Comparison of ENCODE assay signal across 16 cellular contexts in the genomic region with DNA sequence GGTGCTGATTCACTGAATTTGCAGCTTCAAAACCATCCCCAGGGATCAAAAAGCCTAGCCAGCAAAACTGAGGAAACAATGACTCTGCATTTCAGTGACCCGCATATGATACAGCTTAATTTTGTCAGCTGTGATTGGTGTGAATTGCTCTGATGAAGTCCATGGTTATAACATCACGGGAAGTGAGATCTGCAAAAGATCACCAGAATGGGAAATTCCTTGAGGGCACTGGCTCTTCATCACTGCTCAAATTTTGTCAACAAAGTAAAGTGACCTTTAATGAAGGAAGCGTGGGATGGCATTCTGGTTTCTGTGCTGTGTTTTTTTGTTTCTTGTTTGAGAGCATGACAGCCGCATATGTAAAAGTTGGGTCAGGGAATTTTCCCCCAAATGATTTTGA.
DNase-seq lines count a peak whose midpoint lies in the region; ATAC-seq and TF ChIP-seq lines count a peak whose summit lies in the region.
"Had no signal": no experiment of that assay in that cellular context is flagged by ENCODE, and none has a peak within 500 bp of the region (broad histone marks: within the 10 kb centered on the region; RNA-seq: fewer than 3 reads in every experiment).

No MANE protein-coding gene starts in this region.

- H3K4me2 ChIP-seq in mesendoderm (ENCODE audit: low read length), result no peak overlapping the region

- no peak for DNase-seq in activated T-cell treated with anti-CD3 and anti-CD28 coated beads, Interleukin-2, amount 50 U/mL, for 4 hours
- DNase-seq in activated T-cell treated with anti-CD3 and anti-CD28 coated beads, Interleukin-2, amount 50 U/mL, for 48 hours, result no peak
- DNase-seq in Daoy (ENCODE audit: low read depth) (peak; percentile 13), mesendoderm (peak; percentile 10), testis (no peak)
- peak; percentile 64 for DNase-seq in T-helper 2 cell treated with Interferon-gamma antibody and Interleukin-4, amounts not matched to agents 5 μg/mL and 100 μg/mL, for 36 hours (ENCODE audit: low spot score)
- DNase-seq: COR-L47, DMS153, HFFc6, NCI-H1092, NCI-H146, NCI-H2081, NCI-H510A had no signal

- no peak overlapping the region for H2BK15ac ChIP-seq in mesendoderm (replicated peaks; ENCODE audit: low read depth)

- no peak overlapping the region for H4K8ac ChIP-seq in mesendoderm (ENCODE audit: low read depth, low read length)

- no peak overlapping the region for H3K4ac ChIP-seq in mesendoderm (ENCODE audit: low read depth, low read length)

- intact Hi-C loops in testis (cut with DNase I; ENCODE audit: low total_unique reads), result no loop called here

- H3K9ac ChIP-seq in mesendoderm (ENCODE audit: low read length), result no peak overlapping the region

- peaks cover 3% of the 10 kb centered on the region for H3K27me3 Mint-ChIP-seq in activated T-cell treated with anti-CD3 and anti-CD28 coated beads, Interleukin-2, amount 50 U/mL, for 4 hours (ENCODE audit: low read depth)
- H3K27me3 Mint-ChIP-seq in T-helper 2 cell treated with Interferon-gamma antibody and Interleukin-4, amounts not matched to agents 5 μg/mL and 100 μg/mL, for 36 hours (ENCODE audit: low read depth), result no peaks in the 10 kb centered on the region

- no peak overlapping the region for H2AK5ac ChIP-seq in mesendoderm (ENCODE audit: low read length)

- peak; percentile 70 to 81 for ATAC-seq in activated T-cell treated with anti-CD3 and anti-CD28 coated beads, Interleukin-2, amount 50 U/mL, for 4 hours
- no peak for ATAC-seq in HG03520 (IDR thresholded peaks at IDR 0.05; ENCODE audit: unreplicated experiment)
- ATAC-seq: Panc1, Right ventricle myocardium inferior had no signal

- H3K4me1 Mint-ChIP-seq in activated T-cell treated with anti-CD3 and anti-CD28 coated beads, Interleukin-2, amount 50 U/mL, for 4 hours (ENCODE audit: low read depth), result peaks cover 4% of the 10 kb centered on the region
- H3K4me1 Mint-ChIP-seq in T-helper 2 cell treated with Interferon-gamma antibody and Interleukin-4, amounts not matched to agents 5 μg/mL and 100 μg/mL, for 36 hours (ENCODE audit: low read depth), result peaks cover 4% of the 10 kb centered on the region

- H4K5ac ChIP-seq in mesendoderm (ENCODE audit: low read length), result no peak overlapping the region

- H3K4me3 ChIP-seq in mesendoderm (ENCODE audit: low read length) (no peak overlapping the region), testis (no peak overlapping the region)

- no peak for TF ChIP-seq POLR2A in testis (IDR thresholded peaks at IDR 0.05)

- H3K79me1 ChIP-seq in mesendoderm (ENCODE audit: low read length), result no peaks in the 10 kb centered on the region

- no CpG with 5 or more reads among the region's 4 CpGs for WGBS in mesendoderm (ENCODE audit: extremely low coverage, insufficient coverage, low lambda C conversion rate)
- 73 to 78% methylated on average over 4 of the region's 4 CpGs for WGBS in testis, 2 donors

- no peak overlapping the region for H3K4me3 Mint-ChIP-seq in activated T-cell treated with anti-CD3 and anti-CD28 coated beads, Interleukin-2, amount 50 U/mL, for 4 hours
- H3K4me3 Mint-ChIP-seq in T-helper 2 cell treated with Interferon-gamma antibody and Interleukin-4, amounts not matched to agents 5 μg/mL and 100 μg/mL, for 36 hours, result no peak overlapping the region
- H3K4me3 Mint-ChIP-seq: HFFc6 had no signal

- no peak overlapping the region for H3K23ac ChIP-seq in mesendoderm (ENCODE audit: low read length)

- no peak overlapping the region for H2BK5ac ChIP-seq in mesendoderm (ENCODE audit: low read length)

- H3K9me3 Mint-ChIP-seq in activated T-cell treated with anti-CD3 and anti-CD28 coated beads, Interleukin-2, amount 50 U/mL, for 4 hours, result no peaks in the 10 kb centered on the region
- H3K9me3 Mint-ChIP-seq in T-helper 2 cell treated with Interferon-gamma antibody and Interleukin-4, amounts not matched to agents 5 μg/mL and 100 μg/mL, for 36 hours, result peaks cover 18% of the 10 kb centered on the region

- no peak overlapping the region for H3K18ac ChIP-seq in mesendoderm (ENCODE audit: low read length)

- TF ChIP-seq CTCF in testis (IDR thresholded peaks at IDR 0.05), result no peak

- H3K36me3 ChIP-seq in mesendoderm (ENCODE audit: control insufficient read depth, insufficient read depth, low read length), result no peaks in the 10 kb centered on the region
- H3K36me3 ChIP-seq in testis (ENCODE audit: low read depth, missing control alignments), result no peaks in the 10 kb centered on the region

- H3K79me2 ChIP-seq in mesendoderm (ENCODE audit: control insufficient read depth, insufficient read depth, low read length), result no peaks in the 10 kb centered on the region

- H2BK120ac ChIP-seq in mesendoderm (ENCODE audit: low read depth, low read length), result no peak overlapping the region

- H3K27ac Mint-ChIP-seq in T-helper 2 cell treated with Interferon-gamma antibody and Interleukin-4, amounts not matched to agents 5 μg/mL and 100 μg/mL, for 36 hours, result no peak overlapping the region
- H3K27ac Mint-ChIP-seq: HFFc6 had no signal

- H3K9me3 ChIP-seq in testis, result no peaks in the 10 kb centered on the region

- no peaks in the 10 kb centered on the region for H3K27me3 ChIP-seq in mesendoderm (ENCODE audit: insufficient read depth, low read length, poor library complexity)
- no peaks in the 10 kb centered on the region for H3K27me3 ChIP-seq in testis

- no peaks in the 10 kb centered on the region for H3K36me3 Mint-ChIP-seq in activated T-cell treated with anti-CD3 and anti-CD28 coated beads, Interleukin-2, amount 50 U/mL, for 4 hours (ENCODE audit: insufficient read depth)
- peaks cover 3% of the 10 kb centered on the region for H3K36me3 Mint-ChIP-seq in T-helper 2 cell treated with Interferon-gamma antibody and Interleukin-4, amounts not matched to agents 5 μg/mL and 100 μg/mL, for 36 hours (ENCODE audit: low read depth)

- H3K4me1 ChIP-seq in mesendoderm (ENCODE audit: control insufficient read depth, low read depth, low read length), result no peaks in the 10 kb centered on the region
- no peaks in the 10 kb centered on the region for H3K4me1 ChIP-seq in testis

- H3K56ac ChIP-seq in mesendoderm (ENCODE audit: low read length), result no peak overlapping the region

- H3K27ac ChIP-seq in mesendoderm (ENCODE audit: low read depth, low read length) (no peak overlapping the region), testis (no peak overlapping the region)

Comparison
In these comparisons a context has a peak if more than half of its experiments do, and no peak if none do; other contexts are left out.
1. DNase-seq: peak in Daoy (single experiment), T-helper 2 cell treated with Interferon-gamma antibody and Interleukin-4, amounts not matched to agents 5 μg/mL and 100 μg/mL, for 36 hours (single experiment) and mesendoderm (single experiment); none in activated T-cell treated with anti-CD3 and anti-CD28 coated beads, Interleukin-2, amount 50 U/mL, for 4 hours (single experiment), activated T-cell treated with anti-CD3 and anti-CD28 coated beads, Interleukin-2, amount 50 U/mL, for 48 hours (0 of 2) and testis (single experiment).